Comparison of ENCODE assay signal across 11 cellular contexts in genomic region chr2:174730530-174731018, GRCh38. TPM values are rescaled to one million over a fixed set of nuclear protein-coding genes. Genes with fewer than 3 reads are reported as not detected.
DNase-seq lines count a peak whose midpoint lies in the region; ATAC-seq and TF ChIP-seq lines count a peak whose summit lies in the region.
"Had no signal": no experiment of that assay in that cellular context is flagged by ENCODE, and none has a peak within 500 bp of the region (broad histone marks: within the 10 kb centered on the region; RNA-seq: fewer than 3 reads in every experiment).

No MANE protein-coding gene starts in this region.

- peaks cover 9% of the 10 kb centered on the region for H3K4me1 Mint-ChIP-seq in activated T-cell treated with anti-CD3 and anti-CD28 coated beads, Interleukin-2, amount 50 U/mL, for 4 hours (ENCODE audit: low read depth)

- H3K4me1 ChIP-seq in effector memory CD4-positive, alpha-beta T cell (ENCODE audit: control insufficient read depth, insufficient read depth, low read length, poor library complexity, severe bottlenecking) = peaks cover 19% of the 10 kb centered on the region
- H3K4me1 ChIP-seq in mononuclear cell (ENCODE audit: insufficient read depth, low read length) (peaks cover 9% of the 10 kb centered on the region), upper lobe of left lung (peaks cover 8 to 14% (median 10%) of the 10 kb centered on the region in 4 donors)
- H3K4me1 ChIP-seq: BLaER1 treated with 17β-estradiol and CSF1 and Interleukin-3, amounts not matched to agents 10 nM and 100 nM had no signal

- H3K36me3 ChIP-seq in effector memory CD4-positive, alpha-beta T cell (ENCODE audit: control insufficient read depth, insufficient read depth, low read length) = no peaks in the 10 kb centered on the region
- H3K36me3 ChIP-seq in upper lobe of left lung = no peaks in the 10 kb centered on the region
- H3K36me3 ChIP-seq: BLaER1 treated with 17β-estradiol and CSF1 and Interleukin-3, amounts not matched to agents 10 nM and 100 nM had no signal

- H3K27me3 ChIP-seq in effector memory CD4-positive, alpha-beta T cell (replicated peaks; ENCODE audit: control insufficient read depth, insufficient read depth, low read length, poor library complexity, severe bottlenecking) = peaks cover 3% of the 10 kb centered on the region
- H3K27me3 ChIP-seq in mononuclear cell (ENCODE audit: insufficient read depth, low read length) = peaks cover 59% of the 10 kb centered on the region
- peaks cover 0 to 12% (median 6%) of the 10 kb centered on the region in 4 donors for H3K27me3 ChIP-seq in upper lobe of left lung

- WGBS in upper lobe of left lung, 2 donors = 83 to 85% methylated on average over 11 to 15 of the region's 15 CpGs

- H3K36me3 Mint-ChIP-seq in activated T-cell treated with anti-CD3 and anti-CD28 coated beads, Interleukin-2, amount 50 U/mL, for 4 hours (ENCODE audit: insufficient read depth) = no peaks in the 10 kb centered on the region

- no peak overlapping the region for H3K27ac ChIP-seq in effector memory CD4-positive, alpha-beta T cell (ENCODE audit: insufficient read depth, low read length, poor library complexity, severe bottlenecking)
- no peak overlapping the region for H3K27ac ChIP-seq in upper lobe of left lung
- H3K27ac ChIP-seq: BLaER1 treated with 17β-estradiol and CSF1 and Interleukin-3, amounts not matched to agents 10 nM and 100 nM had no signal

- H3K9me3 Mint-ChIP-seq in activated T-cell treated with anti-CD3 and anti-CD28 coated beads, Interleukin-2, amount 50 U/mL, for 4 hours = no peaks in the 10 kb centered on the region

- no peaks in the 10 kb centered on the region for H3K9me3 ChIP-seq in effector memory CD4-positive, alpha-beta T cell (ENCODE audit: control insufficient read depth, low read length)
- H3K9me3 ChIP-seq in mononuclear cell (ENCODE audit: low read depth, low read length) (no peaks in the 10 kb centered on the region), upper lobe of left lung (no peaks in the 10 kb centered on the region)

- peak overlapping the region; percentile 76 for H3K4me3 ChIP-seq in effector memory CD4-positive, alpha-beta T cell (ENCODE audit: insufficient read depth, low read depth, low read length, poor library complexity, severe bottlenecking)
- H3K4me3 ChIP-seq in mononuclear cell (ENCODE audit: low read length) (peak overlapping the region; percentile 20), upper lobe of left lung (peak overlapping the region in 3 of 4 donors; percentile 28 to 45 (median 39))
- H3K4me3 ChIP-seq: BLaER1 treated with 17β-estradiol and CSF1 and Interleukin-3, amounts not matched to agents 10 nM and 100 nM had no signal

- peaks cover 15% of the 10 kb centered on the region for H3K27me3 Mint-ChIP-seq in activated T-cell treated with anti-CD3 and anti-CD28 coated beads, Interleukin-2, amount 50 U/mL, for 4 hours (ENCODE audit: low read depth)

- no peak for TF ChIP-seq CTCF in upper lobe of left lung (IDR thresholded peaks at IDR 0.05)

- no peak for ATAC-seq in activated T-cell treated with anti-CD3 and anti-CD28 coated beads, Interleukin-2, amount 50 U/mL, for 4 hours
- ATAC-seq in upper lobe of left lung (ENCODE audit: low FRiP score in 2 of 2) (no peak), GM21723 (IDR thresholded peaks at IDR 0.05; ENCODE audit: unreplicated experiment) (no peak)

- DNase-seq in activated T-cell treated with anti-CD3 and anti-CD28 coated beads, Interleukin-2, amount 50 U/mL, for 4 hours = no peak
- no peak for DNase-seq in activated T-cell treated with anti-CD3 and anti-CD28 coated beads, Interleukin-2, amount 50 U/mL, for 1 hour
- no peak for DNase-seq in effector memory CD4-positive, alpha-beta T cell
- DNase-seq in upper lobe of left lung (peak in 1 of 2 donors; percentile 27), germinal center (ENCODE audit: low spot score) (no peak)
- DNase-seq in stimulated activated CD4-positive, alpha-beta T cell treated with anti-CD3 and anti-CD28 coated beads, Interleukin-12 subunit alpha, Interleukin-12 subunit beta, amount 100 ng/mL, for 4 hours = no peak
- DNase-seq: foreskin melanocyte, RPMI8226 had no signal

- TF ChIP-seq EP300 in upper lobe of left lung (IDR thresholded peaks at IDR 0.05) = no peak

- H3K4me3 Mint-ChIP-seq in activated T-cell treated with anti-CD3 and anti-CD28 coated beads, Interleukin-2, amount 50 U/mL, for 4 hours = peak overlapping the region; percentile 82

- no peak for TF ChIP-seq POLR2A in upper lobe of left lung (IDR thresholded peaks at IDR 0.05)

RNA-seq across cellular contexts. Expression of gene CHRNA1, which starts 33.7 kb away (rescaled TPM):
- not detected for total RNA-seq in activated T-cell treated with anti-CD3 and anti-CD28 coated beads, Interleukin-2, amount 50 U/mL, for 4 hours
- 0.21 TPM for total RNA-seq in mononuclear cell
- under 1 TPM in 1 of 6 donors, not detected in 5; 0.17 TPM for total RNA-seq in upper lobe of left lung

Comparison
In these comparisons a context has a peak if more than half of its experiments do, and no peak if none do; other contexts are left out.
1. H3K4me3 ChIP-seq: peak in every context shown above with its lines; median percentile 76 in effector memory CD4-positive, alpha-beta T cell; 39 in upper lobe of left lung; 20 in mononuclear cell.